19 cellular contexts compared by ENCODE assay signal in the genomic region with DNA sequence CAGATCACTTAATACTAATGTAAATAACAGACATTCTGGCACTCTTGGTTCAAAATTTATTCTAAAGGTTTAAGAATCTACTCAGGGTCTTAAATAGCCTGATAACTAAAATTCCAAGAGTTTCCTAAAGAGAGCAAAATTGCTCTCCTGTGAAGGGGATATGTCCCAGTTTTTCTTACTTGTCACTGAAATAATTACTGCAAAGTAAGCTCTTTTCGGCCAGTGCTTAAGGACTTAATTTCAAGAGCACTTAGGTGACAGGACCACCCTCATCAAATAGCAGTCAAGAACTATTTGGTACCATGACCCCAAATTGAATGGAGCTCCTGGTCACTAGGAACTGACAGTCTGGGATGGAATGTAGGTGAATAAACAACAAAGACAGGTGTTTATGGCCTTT. TPM values are rescaled to one million over a fixed set of nuclear protein-coding genes. Genes with fewer than 3 reads are reported as not detected.
A peak's percentile ranks its signal among the peaks of the same experiment; 100 is the strongest.
DNase-seq lines count a peak whose midpoint lies in the region; ATAC-seq, FAIRE-seq and TF ChIP-seq lines count a peak whose summit lies in the region.
"Had no signal": no experiment of that assay in that cellular context is flagged by ENCODE, and none has a peak within 500 bp of the region (broad histone marks: within the 10 kb centered on the region; RNA-seq: fewer than 3 reads in every experiment).

No MANE protein-coding gene starts in this region.

- H3F3A ChIP-seq in neural progenitor cell (ENCODE audit: low read depth) = peaks cover 13% of the 10 kb centered on the region

- no peak overlapping the region for H2AK9ac ChIP-seq in IMR-90 (replicated peaks; ENCODE audit: low read depth, low read length, poor library complexity)

- H3K9me3 Mint-ChIP-seq in T-helper 2 cell treated with Interferon-gamma antibody and Interleukin-4, amounts not matched to agents 5 μg/mL and 100 μg/mL, for 36 hours = no peaks in the 10 kb centered on the region
- H3K9me3 Mint-ChIP-seq in brain (peaks cover 0 to 7% (median 0%) of the 10 kb centered on the region in 5 experiments), neural progenitor cell (no peaks in the 10 kb centered on the region)
- no peaks in the 10 kb centered on the region for H3K9me3 Mint-ChIP-seq in stimulated activated effector memory CD8-positive, alpha-beta T cell treated with anti-CD3 and anti-CD28 coated beads, Interleukin-12 subunit alpha, Interleukin-12 subunit beta, amount 100 ng/mL, for 72 hours

- H3K56ac ChIP-seq in IMR-90 (ENCODE audit: extremely low read depth, insufficient read depth, low read length) = no peak overlapping the region

- TF ChIP-seq RAD21 in IMR-90 (IDR thresholded peaks at IDR 0.05; ENCODE audit: low read length) = no peak

- no peak overlapping the region for H2BK120ac ChIP-seq in IMR-90 (ENCODE audit: low read depth, low read length)

- H3K36me3 Mint-ChIP-seq in T-helper 2 cell treated with Interferon-gamma antibody and Interleukin-4, amounts not matched to agents 5 μg/mL and 100 μg/mL, for 36 hours (ENCODE audit: low read depth) = peaks cover 2% of the 10 kb centered on the region
- no peaks in the 10 kb centered on the region for H3K36me3 Mint-ChIP-seq in brain
- H3K36me3 Mint-ChIP-seq in neural progenitor cell = no peaks in the 10 kb centered on the region
- no peaks in the 10 kb centered on the region for H3K36me3 Mint-ChIP-seq in stimulated activated effector memory CD8-positive, alpha-beta T cell treated with anti-CD3 and anti-CD28 coated beads, Interleukin-12 subunit alpha, Interleukin-12 subunit beta, amount 100 ng/mL, for 72 hours
- H3K36me3 Mint-ChIP-seq: CD14-positive monocyte had no signal

- peaks cover 24% of the 10 kb centered on the region for H3K4me1 Mint-ChIP-seq in T-helper 2 cell treated with Interferon-gamma antibody and Interleukin-4, amounts not matched to agents 5 μg/mL and 100 μg/mL, for 36 hours (ENCODE audit: low read depth)
- H3K4me1 Mint-ChIP-seq in brain = peaks cover 34% of the 10 kb centered on the region
- H3K4me1 Mint-ChIP-seq in neural progenitor cell = peaks cover 16% of the 10 kb centered on the region
- H3K4me1 Mint-ChIP-seq in stimulated activated effector memory CD8-positive, alpha-beta T cell treated with anti-CD3 and anti-CD28 coated beads, Interleukin-12 subunit alpha, Interleukin-12 subunit beta, amount 100 ng/mL, for 72 hours = peaks cover 15% of the 10 kb centered on the region

- H3K79me1 ChIP-seq in IMR-90 (ENCODE audit: low read depth in 1 of 2, low read length in 2 of 2) = peaks cover 3 to 6% of the 10 kb centered on the region in 2 experiments; a peak in 3 of 4 replicates

- H2AFZ ChIP-seq in IMR-90 (replicated peaks; ENCODE audit: low read length, poor library complexity) = no peak overlapping the region
- no peak overlapping the region for H2AFZ ChIP-seq in neural progenitor cell (replicated peaks)

- TF ChIP-seq CTCF in IMR-90 (conservative IDR thresholded peaks at IDR 0.05; ENCODE audit: low read depth, low read length) (no peak), brain (conservative IDR thresholded peaks at IDR 0.05) (no peak), neural progenitor cell (IDR thresholded peaks at IDR 0.05) (no peak)

- intact Hi-C loops in IMR-90 (cut with micrococcal nuclease) = no loop called here

- H3K4me3 ChIP-seq in IMR-90 (ENCODE audit: insufficient read depth, low read depth, low read length) (no peak overlapping the region), neural progenitor cell (no peak overlapping the region)
- H3K4me3 ChIP-seq: MG63 had no signal

- H4K5ac ChIP-seq in IMR-90 (ENCODE audit: low read depth, low read length) = no peak overlapping the region

- H3K18ac ChIP-seq in IMR-90 (ENCODE audit: low read depth, low read length) = no peak overlapping the region

- no peak overlapping the region for H2BK5ac ChIP-seq in IMR-90 (ENCODE audit: low read depth, low read length, poor library complexity, severe bottlenecking)

- H3K27me3 ChIP-seq in IMR-90 (ENCODE audit: control insufficient read depth, insufficient read depth, low read length) = no peaks in the 10 kb centered on the region; the same call in 1 of the 2 replicates
- no peaks in the 10 kb centered on the region for H3K27me3 ChIP-seq in neural progenitor cell
- H3K27me3 ChIP-seq: MG63 had no signal

- H3K4me1 ChIP-seq in IMR-90 (ENCODE audit: control insufficient read depth, insufficient read depth, low read length) (peaks cover 4% of the 10 kb centered on the region; the same call in 1 of the 2 replicates), neural progenitor cell (peaks cover 16% of the 10 kb centered on the region)

- no TSS peak for BruUV-seq in IMR-90 (replicated peaks; lab: Mats Ljungman, UMichigan)

- in situ Hi-C loops in IMR-90 (cut with MboI; ENCODE audit: low sequenced_read_pairs) = no loop called here

- H3K27me3 Mint-ChIP-seq in T-helper 2 cell treated with Interferon-gamma antibody and Interleukin-4, amounts not matched to agents 5 μg/mL and 100 μg/mL, for 36 hours (ENCODE audit: low read depth) = peaks cover 15% of the 10 kb centered on the region
- H3K27me3 Mint-ChIP-seq in brain = peaks cover 3% of the 10 kb centered on the region
- H3K27me3 Mint-ChIP-seq in neural progenitor cell (ENCODE audit: insufficient read depth, low read depth) = no peaks in the 10 kb centered on the region

- H3K9ac ChIP-seq in IMR-90 (ENCODE audit: low read depth, low read length) (no peak overlapping the region), neural progenitor cell (no peak overlapping the region)
- H3K9ac ChIP-seq: KMS-11 had no signal

- no peak overlapping the region for H3K4ac ChIP-seq in IMR-90 (ENCODE audit: low read depth, low read length)

- no peak overlapping the region for H3K4me2 ChIP-seq in IMR-90 (ENCODE audit: low read depth, low read length)
- H3K4me2 ChIP-seq in neural progenitor cell = no peak overlapping the region
- H3K4me2 ChIP-seq: KMS-11 had no signal

- no peaks in the 10 kb centered on the region for H3K79me2 ChIP-seq in neural progenitor cell (ENCODE audit: low read depth)

- H4K20me1 ChIP-seq in IMR-90 (ENCODE audit: insufficient read depth, low read length) (no peaks in the 10 kb centered on the region), neural progenitor cell (ENCODE audit: low read depth) (no peaks in the 10 kb centered on the region)

- no peak overlapping the region for H4K91ac ChIP-seq in IMR-90 (ENCODE audit: insufficient read depth, low read depth, low read length)

- no peak for TF ChIP-seq POLR2A in IMR-90 (IDR thresholded peaks at IDR 0.05; ENCODE audit: low read depth, low read length)

- no peak overlapping the region for H4K8ac ChIP-seq in IMR-90 (ENCODE audit: low read depth in 2 of 2, low read length in 2 of 2)

- H3K9me3 ChIP-seq in IMR-90 (ENCODE audit: control insufficient read depth, insufficient read depth, low read length) = no peaks in the 10 kb centered on the region
- H3K9me3 ChIP-seq in neural progenitor cell (ENCODE audit: low read depth) = no peaks in the 10 kb centered on the region
- H3K9me3 ChIP-seq: MG63 had no signal

- no peaks in the 10 kb centered on the region for H3K9me1 ChIP-seq in IMR-90 (ENCODE audit: insufficient read depth, low read length)

- H2AK5ac ChIP-seq in IMR-90 (ENCODE audit: low read depth, low read length) = no peak overlapping the region

- no peak overlapping the region for H3K23ac ChIP-seq in IMR-90 (ENCODE audit: low read depth, low read length)

- dilution Hi-C loops in IMR-90 (cut with HindIII; ENCODE audit: low sequenced_read_pairs, unreplicated experiment) = no loop called here

- ATAC-seq in IMR-90 (ENCODE audit: low read depth) = no peak
- no peak for ATAC-seq in stimulated activated effector memory CD8-positive, alpha-beta T cell treated with anti-CD3 and anti-CD28 coated beads, Interleukin-12 subunit alpha, Interleukin-12 subunit beta, amount 100 ng/mL, for 72 hours
- ATAC-seq: Right ventricle myocardium inferior had no signal

- H3K4me3 Mint-ChIP-seq in T-helper 2 cell treated with Interferon-gamma antibody and Interleukin-4, amounts not matched to agents 5 μg/mL and 100 μg/mL, for 36 hours = peak overlapping the region; percentile 83
- peak overlapping the region; percentile 82 to 93 (median 85) for H3K4me3 Mint-ChIP-seq in brain
- peak overlapping the region; percentile 88 for H3K4me3 Mint-ChIP-seq in neural progenitor cell
- no peak overlapping the region for H3K4me3 Mint-ChIP-seq in stimulated activated effector memory CD8-positive, alpha-beta T cell treated with anti-CD3 and anti-CD28 coated beads, Interleukin-12 subunit alpha, Interleukin-12 subunit beta, amount 100 ng/mL, for 72 hours
- H3K4me3 Mint-ChIP-seq: CD14-positive monocyte had no signal

- no peak overlapping the region for H2BK15ac ChIP-seq in IMR-90 (ENCODE audit: low read depth, low read length)

- DNase-seq in T-helper 2 cell treated with Interferon-gamma antibody and Interleukin-4, amounts not matched to agents 5 μg/mL and 100 μg/mL, for 36 hours (ENCODE audit: low spot score) = no peak
- DNase-seq in T-helper 2 cell (no peak), IMR-90 (no peak), neural progenitor cell (ENCODE audit: low spot score) (no peak), NCI-H1436 (lab: John Stamatoyannopoulos, UW) (no peak), RCC 7860 (ENCODE audit: low spot score) (no peak)
- no peak for DNase-seq in stimulated activated effector memory CD8-positive, alpha-beta T cell treated with anti-CD3 and anti-CD28 coated beads, Interleukin-12 subunit alpha, Interleukin-12 subunit beta, amount 100 ng/mL, for 72 hours (ENCODE audit: low spot score in 2 of 2)
- DNase-seq: 8988T, DND-41, GDM1, GOT3, MG63, NCI-H1092 treated with DMSO at 0.1 percent for 48 hours, NCI-H1694 treated with DMSO at 0.1 percent for 48 hours had no signal

- no peak for FAIRE-seq in RCC 7860 (lab: Jason Lieb, UNC)

- H3K27ac Mint-ChIP-seq in T-helper 2 cell treated with Interferon-gamma antibody and Interleukin-4, amounts not matched to agents 5 μg/mL and 100 μg/mL, for 36 hours = peak overlapping the region; percentile 6
- H3K27ac Mint-ChIP-seq in brain (peak overlapping the region in 1 of 5 experiments; percentile 46), neural progenitor cell (no peak overlapping the region)
- H3K27ac Mint-ChIP-seq in stimulated activated effector memory CD8-positive, alpha-beta T cell treated with anti-CD3 and anti-CD28 coated beads, Interleukin-12 subunit alpha, Interleukin-12 subunit beta, amount 100 ng/mL, for 72 hours = no peak overlapping the region
- H3K27ac Mint-ChIP-seq: CD14-positive monocyte had no signal

- POLR2A ChIA-PET in IMR-90 (lab: Charles Lee; ENCODE audit: unreplicated experiment) = no interaction called here

- CTCF ChIA-PET in IMR-90 (lab: Yijun Ruan, JAX) = no interaction called here

- H2BK20ac ChIP-seq in IMR-90 (ENCODE audit: low read depth, low read length) = no peak overlapping the region

- WGBS in IMR-90 (ENCODE audit: extremely low coverage in 2 of 2, insufficient read length in 1 of 2), 2 experiments = no CpG with 5 or more reads among the region's 1 CpG

- H3K36me3 ChIP-seq in IMR-90 (ENCODE audit: control insufficient read depth, insufficient read depth, low read length) (no peaks in the 10 kb centered on the region), neural progenitor cell (no peaks in the 10 kb centered on the region)
- H3K36me3 ChIP-seq: MG63 had no signal

- H3K27ac ChIP-seq in IMR-90 (ENCODE audit: insufficient read depth, low read length) (no peak overlapping the region), neural progenitor cell (no peak overlapping the region)
- H3K27ac ChIP-seq: HL-60, KMS-11 had no signal

- H3K14ac ChIP-seq in IMR-90 (replicated peaks; ENCODE audit: low read depth, low read length) = no peak overlapping the region

RNA-seq across cellular contexts. Expression of a gene that starts 1.8 kb away (rescaled TPM):
- total RNA-seq in IMR-90 (2012; rRNA removed) (9.3 and 9.7 TPM in 2 replicates), neural progenitor cell (ENCODE audit: low replicate concordance) (12.8 and 21.5 TPM in 2 replicates)
- polyA plus RNA-seq in IMR-90 (2012; rRNA removed) (4.3 and 5.8 TPM in 2 replicates), brain (ENCODE audit: insufficient read depth, low read depth, low replicate concordance) (22.0 TPM)
- 2.5 and 4.6 TPM in 2 replicates for polyA plus RNA-seq in IMR-90 (2012; cell fraction: cytosol; rRNA removed)
- 2.4 and 11.6 TPM in 2 replicates for polyA plus RNA-seq in IMR-90 (2012; cell fraction: nucleus; rRNA removed; ENCODE audit: low replicate concordance)
